8 cellular contexts compared by ENCODE assay signal in the genomic region with DNA sequence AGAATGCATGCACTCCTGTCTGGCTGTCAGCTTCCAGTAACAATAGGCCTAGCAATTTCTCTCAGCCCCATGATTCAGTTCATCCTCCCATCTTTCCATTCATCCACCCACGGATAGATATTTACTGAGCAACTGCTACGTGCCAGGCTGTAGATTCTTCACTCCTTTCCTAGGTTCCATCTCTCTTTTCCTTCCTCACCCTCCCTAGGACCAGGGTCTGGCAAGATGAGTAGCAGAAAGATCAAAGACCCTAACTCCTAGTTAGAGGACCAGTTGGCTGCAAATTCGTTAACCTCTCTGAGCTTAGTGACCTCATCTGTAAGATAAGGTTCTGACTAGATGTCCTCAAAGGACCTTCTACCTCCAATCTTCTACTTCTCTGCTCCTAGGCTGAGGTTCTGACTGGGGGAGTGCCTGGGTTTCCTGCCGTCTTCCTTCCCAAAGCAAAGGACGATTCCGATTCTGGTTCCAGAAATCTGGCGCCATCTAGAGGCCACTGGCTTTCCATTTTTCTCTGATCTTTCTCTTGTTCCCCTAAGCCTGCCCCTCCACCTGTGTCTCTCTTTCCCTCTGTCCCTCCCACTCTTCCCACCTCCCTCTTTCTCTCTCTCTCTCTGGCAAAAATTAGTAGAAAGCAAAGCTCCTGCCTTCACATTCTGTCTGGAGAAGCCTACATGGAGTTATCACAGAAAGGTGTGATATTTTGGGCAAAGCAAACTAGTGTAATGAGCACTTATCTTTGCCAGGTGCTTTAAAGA. TPM values are rescaled to one million over a fixed set of nuclear protein-coding genes. Genes with fewer than 3 reads are reported as not detected.
DNase-seq lines count a peak whose midpoint lies in the region; ATAC-seq and TF ChIP-seq lines count a peak whose summit lies in the region.

No MANE protein-coding gene starts in this region.

- TF ChIP-seq CTCF in heart right ventricle (IDR thresholded peaks at IDR 0.05) = peak; percentile 61 to 85 (median 77)

- H3K9me3 ChIP-seq in heart right ventricle = no peaks in the 10 kb centered on the region

- no peaks in the 10 kb centered on the region for H3K27me3 ChIP-seq in heart right ventricle

- H3K27ac ChIP-seq in heart right ventricle = no peak overlapping the region

- H3K36me3 ChIP-seq in heart right ventricle = no peaks in the 10 kb centered on the region

- no peaks in the 10 kb centered on the region for H3K27me3 Mint-ChIP-seq in activated naive CD8-positive, alpha-beta T cell treated with anti-CD3 and anti-CD28 coated beads, Interleukin-2, amount 10 ng/mL, durations not matched to agents 7 days and 5 days

- ATAC-seq in activated naive CD8-positive, alpha-beta T cell treated with anti-CD3 and anti-CD28 coated beads, Interleukin-2, amount 10 ng/mL, durations not matched to agents 7 days and 5 days (ENCODE audit: low read depth) = peak; percentile 57
- peak; percentile 20 to 78 (median 66) for ATAC-seq in heart right ventricle
- ATAC-seq in GM18861 (IDR thresholded peaks at IDR 0.05; ENCODE audit: unreplicated experiment) = no peak
- no peak for ATAC-seq in HG03439 (IDR thresholded peaks at IDR 0.05; ENCODE audit: unreplicated experiment)

- H3K4me1 ChIP-seq in heart right ventricle = peaks cover 0 to 21% (median 13%) of the 10 kb centered on the region in 9 donors

- no peak overlapping the region for H3K4me3 ChIP-seq in heart right ventricle

- no peak overlapping the region for H3K27ac Mint-ChIP-seq in activated naive CD8-positive, alpha-beta T cell treated with anti-CD3 and anti-CD28 coated beads, Interleukin-2, amount 10 ng/mL, durations not matched to agents 7 days and 5 days

- intact Hi-C loops in heart right ventricle (cut with DNase I) = loop anchor here in 9 of 10 donors (1.0 to 10.0 kb wide), 12 partner anchors 123 to 298 kb away; no protein-coding TSS in a partner anchor

- DNase-seq in ELR (ENCODE audit: low read depth) = peak; percentile 78
- DNase-seq in MV-4-11 (lab: John Stamatoyannopoulos, UW) = peak; percentile 68
- DNase-seq in T follicular helper cell (ENCODE audit: low read depth) = peak; percentile 47
- DNase-seq in activated naive CD8-positive, alpha-beta T cell treated with anti-CD3 and anti-CD28 coated beads, Interleukin-2, amount 10 ng/mL, durations not matched to agents 7 days and 5 days = peak; percentile 57
- DNase-seq in heart right ventricle = peak in 1 of 2 donors; percentile 85
- DNase-seq in renal cortical epithelial cell (ENCODE audit: low read depth) = peak; percentile 61

- no peaks in the 10 kb centered on the region for H3K9me3 Mint-ChIP-seq in activated naive CD8-positive, alpha-beta T cell treated with anti-CD3 and anti-CD28 coated beads, Interleukin-2, amount 10 ng/mL, durations not matched to agents 7 days and 5 days

- H3K36me3 Mint-ChIP-seq in activated naive CD8-positive, alpha-beta T cell treated with anti-CD3 and anti-CD28 coated beads, Interleukin-2, amount 10 ng/mL, durations not matched to agents 7 days and 5 days = no peaks in the 10 kb centered on the region

- WGBS in heart right ventricle, 2 donors = 25 to 28% methylated on average over 7 of the region's 7 CpGs

- POLR2A ChIA-PET in activated naive CD8-positive, alpha-beta T cell treated with anti-CD3 and anti-CD28 coated beads, Interleukin-2, amount 10 ng/mL, durations not matched to agents 7 days and 5 days (lab: Charles Lee) = interaction anchor here (0.7 kb wide), 1 partner anchor 20 kb away, joined by 5 read pairs; no protein-coding TSS in a partner anchor

- H3K4me3 Mint-ChIP-seq in activated naive CD8-positive, alpha-beta T cell treated with anti-CD3 and anti-CD28 coated beads, Interleukin-2, amount 10 ng/mL, durations not matched to agents 7 days and 5 days = no peak overlapping the region

- H3K4me1 Mint-ChIP-seq in activated naive CD8-positive, alpha-beta T cell treated with anti-CD3 and anti-CD28 coated beads, Interleukin-2, amount 10 ng/mL, durations not matched to agents 7 days and 5 days = peaks cover 8% of the 10 kb centered on the region

RNA-seq across cellular contexts. Expression of a gene that starts 26.2 kb away (rescaled TPM):
- not detected for total RNA-seq in activated naive CD8-positive, alpha-beta T cell treated with anti-CD3 and anti-CD28 coated beads, Interleukin-2, amount 10 ng/mL, durations not matched to agents 7 days and 5 days
- not detected for total RNA-seq in heart right ventricle
- polyA plus RNA-seq in heart right ventricle = not detected
- not detected in 2 replicates for total RNA-seq in renal cortical epithelial cell

RNA-seq across cellular contexts. Expression of a gene that starts 56.8 kb away (rescaled TPM):
- total RNA-seq in activated naive CD8-positive, alpha-beta T cell treated with anti-CD3 and anti-CD28 coated beads, Interleukin-2, amount 10 ng/mL, durations not matched to agents 7 days and 5 days = 10 to 100 TPM; 28.2 to 31.8 TPM
- total RNA-seq in heart right ventricle (10 to 100 TPM in 9 of 10 donors, 1 to 10 TPM in 1; 8.3 to 20.3 (median 13.9) TPM), renal cortical epithelial cell (74.7 and 90.7 TPM in 2 replicates)
- 1 to 10 TPM; 3.7 to 5.9 TPM for polyA plus RNA-seq in heart right ventricle

Comparison
In these comparisons a context has a peak if more than half of its experiments do, and no peak if none do; other contexts are left out.
1. ATAC-seq: peak in activated naive CD8-positive, alpha-beta T cell treated with anti-CD3 and anti-CD28 coated beads, Interleukin-2, amount 10 ng/mL, durations not matched to agents 7 days and 5 days (single experiment) and heart right ventricle (8 of 8); none in GM18861 (single experiment) and HG03439 (single experiment).